ENCODE assay signal across 8 cellular contexts in the genomic region with DNA sequence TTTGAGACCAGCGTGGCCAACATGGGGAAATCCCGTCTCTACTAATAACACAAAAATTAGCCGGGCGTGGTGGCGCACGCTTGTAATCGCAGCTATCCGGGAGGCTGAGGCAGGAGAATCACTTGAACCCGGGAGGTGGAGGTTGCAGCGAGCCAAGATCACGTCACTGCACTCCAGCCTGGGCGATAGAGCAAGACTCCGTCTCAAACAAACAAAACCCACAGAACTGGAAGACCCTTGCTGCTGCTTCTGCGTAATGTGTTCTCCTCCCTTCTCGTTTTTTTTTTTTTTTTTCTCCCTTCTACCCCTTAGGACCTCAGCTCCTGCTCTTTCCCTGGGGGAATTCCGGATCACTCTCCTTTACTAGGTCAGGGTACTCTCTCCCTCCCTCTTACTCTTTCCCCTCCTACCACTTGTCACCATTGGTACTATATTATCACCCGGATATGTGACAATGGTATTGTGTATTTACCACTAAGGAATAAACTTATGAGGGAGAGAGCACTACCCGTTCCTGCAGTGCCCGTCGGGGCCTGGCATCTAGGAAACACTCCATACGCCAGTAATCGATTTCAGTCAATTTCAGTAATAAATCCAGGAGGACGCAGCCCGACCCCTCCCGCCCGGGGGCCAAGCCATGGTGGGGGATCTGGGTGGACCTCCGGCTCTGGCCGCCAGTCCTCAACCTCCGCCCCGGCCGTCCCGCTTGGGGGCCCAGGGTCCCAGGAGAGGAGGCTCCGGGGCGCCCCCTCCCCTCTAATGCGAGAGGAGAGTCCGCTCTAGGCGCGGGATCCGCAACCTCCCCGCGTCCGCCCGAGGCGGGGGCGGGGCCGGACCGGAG. TPM values are rescaled to one million over a fixed set of nuclear protein-coding genes. Genes with fewer than 3 reads are reported as not detected.
DNase-seq lines count a peak whose midpoint lies in the region; ATAC-seq and TF ChIP-seq lines count a peak whose summit lies in the region.

No MANE protein-coding gene starts in this region.

- peak; percentile 88 to 96 (median 93) for DNase-seq in Peyer's patch
- DNase-seq in astrocyte of the spinal cord (ENCODE audit: low read depth, low spot score) = peak; percentile 66
- DNase-seq in skeletal muscle cell (ENCODE audit: low read depth) = no peak
- no peak for DNase-seq in AML-193 (lab: John Stamatoyannopoulos, UW)

- H3K27ac ChIP-seq in BLaER1 treated with 17β-estradiol and CSF1 and Interleukin-3, amounts not matched to agents 10 nM and 100 nM = peak overlapping the region; percentile 67 to 85 (median 78); a peak in 21 of 22 replicates
- peak overlapping the region; percentile 91 to 97 (median 95) for H3K27ac ChIP-seq in Peyer's patch
- no peak overlapping the region for H3K27ac ChIP-seq in iPS-20b (ENCODE audit: low read length)

- no peaks in the 10 kb centered on the region; a peak in 2 of 22 replicates for H3K27me3 ChIP-seq in BLaER1 treated with 17β-estradiol and CSF1 and Interleukin-3, amounts not matched to agents 10 nM and 100 nM
- no peaks in the 10 kb centered on the region for H3K27me3 ChIP-seq in Peyer's patch
- H3K27me3 ChIP-seq in iPS-20b (ENCODE audit: insufficient read depth, low read length) = no peaks in the 10 kb centered on the region

- no peak for TF ChIP-seq CTCF in Peyer's patch (IDR thresholded peaks at IDR 0.05)
- no peak for TF ChIP-seq CTCF in astrocyte of the spinal cord (IDR thresholded peaks at IDR 0.05; ENCODE audit: low read depth, low read length)

- no peaks in the 10 kb centered on the region for H3K9me3 ChIP-seq in BLaER1 treated with 17β-estradiol and CSF1 and Interleukin-3, amounts not matched to agents 10 nM and 100 nM (replicated peaks in 1 of 11)
- H3K9me3 ChIP-seq in Peyer's patch (no peaks in the 10 kb centered on the region), iPS-20b (ENCODE audit: insufficient read depth, low read depth, low read length) (no peaks in the 10 kb centered on the region)

- H3K4me1 ChIP-seq in BLaER1 treated with 17β-estradiol and CSF1 and Interleukin-3, amounts not matched to agents 10 nM and 100 nM = peaks cover 6 to 18% (median 11%) of the 10 kb centered on the region in 10 experiments; a peak in 17 of 20 replicates
- H3K4me1 ChIP-seq in Peyer's patch (peaks cover 0 to 11% (median 2%) of the 10 kb centered on the region in 4 donors), iPS-20b (ENCODE audit: insufficient read depth, low read length) (no peaks in the 10 kb centered on the region)

- in situ Hi-C loops in astrocyte of the spinal cord (cut with HindIII; ENCODE audit: low sequenced_read_pairs) = no loop called here

- ATAC-seq in GM18868 (IDR thresholded peaks at IDR 0.05; ENCODE audit: unreplicated experiment) (peak; percentile 21), HG03196 (IDR thresholded peaks at IDR 0.05; ENCODE audit: unreplicated experiment) (peak; percentile 71)

- peak overlapping the region; percentile 79 to 93 (median 87) for H3K9ac ChIP-seq in BLaER1 treated with 17β-estradiol and CSF1 and Interleukin-3, amounts not matched to agents 10 nM and 100 nM
- H3K9ac ChIP-seq in iPS-20b (ENCODE audit: low read depth, low read length) = peak overlapping the region; percentile 92

- peak; percentile 86 to 87 for TF ChIP-seq POLR2A in Peyer's patch (IDR thresholded peaks at IDR 0.05)

- peak overlapping the region; percentile 85 to 95 (median 91) for H3K4me3 ChIP-seq in BLaER1 treated with 17β-estradiol and CSF1 and Interleukin-3, amounts not matched to agents 10 nM and 100 nM
- peak overlapping the region; percentile 88 to 99 (median 94) for H3K4me3 ChIP-seq in Peyer's patch
- peak overlapping the region; percentile 73 for H3K4me3 ChIP-seq in astrocyte of the spinal cord (ENCODE audit: low read depth, low read length)
- H3K4me3 ChIP-seq in iPS-20b (ENCODE audit: low read length) = peak overlapping the region; percentile 99
- peak overlapping the region; percentile 83 for H3K4me3 ChIP-seq in skeletal muscle cell (ENCODE audit: low read depth, low read length)

- peaks cover 0 to 4% (median 0%) of the 10 kb centered on the region in 11 experiments; a peak in 1 of 22 replicates for H3K36me3 ChIP-seq in BLaER1 treated with 17β-estradiol and CSF1 and Interleukin-3, amounts not matched to agents 10 nM and 100 nM
- no peaks in the 10 kb centered on the region for H3K36me3 ChIP-seq in Peyer's patch
- no peaks in the 10 kb centered on the region for H3K36me3 ChIP-seq in iPS-20b (ENCODE audit: insufficient read depth, low read depth, low read length)

- peaks cover 0 to 17% (median 0%) of the 10 kb centered on the region in 11 experiments; a peak in 6 of 22 replicates for H4K20me1 ChIP-seq in BLaER1 treated with 17β-estradiol and CSF1 and Interleukin-3, amounts not matched to agents 10 nM and 100 nM

- peak overlapping the region; percentile 64 to 90 (median 81) for H3K4me2 ChIP-seq in BLaER1 treated with 17β-estradiol and CSF1 and Interleukin-3, amounts not matched to agents 10 nM and 100 nM

RNA-seq across cellular contexts. Expression of a gene that starts 0.4 kb away (rescaled TPM):
- total RNA-seq in Peyer's patch = 10 to 100 TPM; 11.9 to 31.2 (median 19.5) TPM

Comparison
In these comparisons a context has a peak if more than half of its experiments do, and no peak if none do; other contexts are left out.
1. DNase-seq: peak in Peyer's patch (3 of 3) and astrocyte of the spinal cord (single experiment); none in skeletal muscle cell (single experiment) and AML-193 (0 of 2).
2. Peak in every context shown above with its lines, with median percentiles within 50 percentile points of each other: H3K4me3 ChIP-seq.